In genomic region chr2:27211241-27211942, GRCh38 we compare ENCODE assay signal across 8 cellular contexts. TPM values are rescaled to one million over a fixed set of nuclear protein-coding genes. Genes with fewer than 3 reads are reported as not detected.
A peak's percentile ranks its signal among the peaks of the same experiment; 100 is the strongest.
DNase-seq lines count a peak whose midpoint lies in the region; ATAC-seq and TF ChIP-seq lines count a peak whose summit lies in the region.

No MANE protein-coding gene starts in this region.

- ATAC-seq in GM21717 (IDR thresholded peaks at IDR 0.05; ENCODE audit: unreplicated experiment) (peak; percentile 11), lung (ENCODE audit: insufficient read depth, low FRiP score) (no peak), upper lobe of left lung (ENCODE audit: low FRiP score in 2 of 2) (no peak)

- H3K4me1 ChIP-seq in lung (ENCODE audit: control insufficient read depth in 2 of 2, insufficient read depth in 2 of 2, low read length in 2 of 2) (peaks cover 0 to 2% of the 10 kb centered on the region in 2 donors), upper lobe of left lung (peaks cover 12 to 20% (median 14%) of the 10 kb centered on the region in 4 donors)

- peak overlapping the region; percentile 24 to 68 for H3K27ac ChIP-seq in lung (ENCODE audit: low read depth in 1 of 2, low read length in 1 of 2)
- H3K27ac ChIP-seq in upper lobe of left lung = peak overlapping the region; percentile 95 to 100 (median 98)

- H3K27me3 ChIP-seq in lung (ENCODE audit: control insufficient read depth, insufficient read depth) (no peaks in the 10 kb centered on the region), upper lobe of left lung (no peaks in the 10 kb centered on the region)

- no peak for TF ChIP-seq POLR2A in upper lobe of left lung (IDR thresholded peaks at IDR 0.05)

- WGBS in lung, 2 donors = 4% methylated on average over 48 of the region's 48 CpGs
- WGBS in upper lobe of left lung, 2 donors = 4% methylated on average over 25 to 30 of the region's 48 CpGs

- H3K36me3 ChIP-seq in lung (ENCODE audit: control insufficient read depth in 2 of 2, insufficient read depth in 2 of 2, low read length in 2 of 2) (peaks cover 3 to 26% of the 10 kb centered on the region in 2 donors), upper lobe of left lung (peaks cover 0 to 33% (median 22%) of the 10 kb centered on the region in 4 donors)

- TF ChIP-seq CTCF in choroid plexus epithelial cell (conservative IDR thresholded peaks at IDR 0.05; ENCODE audit: low read depth, low read length) = no peak
- TF ChIP-seq CTCF in lung (IDR thresholded peaks at IDR 0.05; ENCODE audit: control extremely low read depth, extremely low read depth) = no peak
- TF ChIP-seq CTCF in upper lobe of left lung (IDR thresholded peaks at IDR 0.05) = no peak

- DNase-seq in COLO668 (lab: John Stamatoyannopoulos, UW; ENCODE audit: unreplicated experiment) = peak; percentile 41
- DNase-seq in NCI-H510A treated with DMSO at 0.1 percent for 48 hours (lab: John Stamatoyannopoulos, UW) = peak; percentile 72
- DNase-seq in choroid plexus epithelial cell (ENCODE audit: low read depth) = no peak
- no peak for DNase-seq in lung (ENCODE audit: low spot score)
- DNase-seq in upper lobe of left lung = no peak
- DNase-seq in globus pallidus (ENCODE audit: low spot score) = no peak
- DNase-seq in activated effector memory CD4-positive, alpha-beta T cell treated with anti-CD3 and anti-CD28 coated beads, Interleukin-2, amount 50 U/mL, for 16 hours = no peak

- TF ChIP-seq EP300 in upper lobe of left lung (IDR thresholded peaks at IDR 0.05) = no peak

- no peaks in the 10 kb centered on the region for H3K9me3 ChIP-seq in lung (ENCODE audit: control insufficient read depth in 2 of 2, insufficient read depth in 1 of 2, low read length in 1 of 2)
- H3K9me3 ChIP-seq in upper lobe of left lung = no peaks in the 10 kb centered on the region

- H3K4me3 ChIP-seq in choroid plexus epithelial cell (ENCODE audit: low read depth, low read length) = peak overlapping the region; percentile 92
- H3K4me3 ChIP-seq in lung = peak overlapping the region; percentile 74
- peak overlapping the region; percentile 68 to 89 (median 84) for H3K4me3 ChIP-seq in upper lobe of left lung

RNA-seq across cellular contexts. Expression of gene ATRAID, which starts 0.4 kb away (rescaled TPM):
- total RNA-seq in lung = 100 to 1,000 TPM in 1 of 2 donors, 10 to 100 TPM in 1; 90.0 to 107 TPM
- polyA plus RNA-seq in lung = 100 to 1,000 TPM; 136 to 204 TPM
- total RNA-seq in upper lobe of left lung = 100 to 1,000 TPM in 4 of 6 donors, 10 to 100 TPM in 2; 53.4 to 126 (median 112) TPM

RNA-seq across cellular contexts. Expression of gene SLC5A6, which starts 0.7 kb away (rescaled TPM):
- 10 to 100 TPM; 12.1 to 32.5 TPM for total RNA-seq in lung
- 10 to 100 TPM; 15.2 to 33.1 TPM for polyA plus RNA-seq in lung
- total RNA-seq in upper lobe of left lung = 10 to 100 TPM; 13.6 to 29.6 (median 21.0) TPM

RNA-seq across cellular contexts. Expression of gene CAD, which starts 5.8 kb away (rescaled TPM):
- total RNA-seq in lung = 10 to 100 TPM; 18.3 to 42.0 TPM
- 10 to 100 TPM; 10.9 to 19.4 TPM for polyA plus RNA-seq in lung
- 10 to 100 TPM; 19.8 to 66.0 (median 33.5) TPM for total RNA-seq in upper lobe of left lung

RNA-seq across cellular contexts. Expression of gene SLC30A3, which starts 51.5 kb away (rescaled TPM):
- total RNA-seq in lung = under 1 TPM; 0.31 to 0.77 TPM
- under 1 TPM; 0.11 to 0.37 TPM for polyA plus RNA-seq in lung
- 1 to 10 TPM in 4 of 6 donors, under 1 TPM in 2; 0.20 to 2.3 (median 1.2) TPM for total RNA-seq in upper lobe of left lung

Comparison
In these comparisons a context has a peak if more than half of its experiments do, and no peak if none do; other contexts are left out.
1. DNase-seq: peak in COLO668 (single experiment) and NCI-H510A treated with DMSO at 0.1 percent for 48 hours (single experiment); none in choroid plexus epithelial cell (single experiment), lung (single experiment), upper lobe of left lung (0 of 2), globus pallidus (single experiment) and activated effector memory CD4-positive, alpha-beta T cell treated with anti-CD3 and anti-CD28 coated beads, Interleukin-2, amount 50 U/mL, for 16 hours (single experiment).
2. Peak in every context shown above with its lines, with median percentiles within 50 percentile points of each other: H3K4me3 ChIP-seq.